In the genomic region with DNA sequence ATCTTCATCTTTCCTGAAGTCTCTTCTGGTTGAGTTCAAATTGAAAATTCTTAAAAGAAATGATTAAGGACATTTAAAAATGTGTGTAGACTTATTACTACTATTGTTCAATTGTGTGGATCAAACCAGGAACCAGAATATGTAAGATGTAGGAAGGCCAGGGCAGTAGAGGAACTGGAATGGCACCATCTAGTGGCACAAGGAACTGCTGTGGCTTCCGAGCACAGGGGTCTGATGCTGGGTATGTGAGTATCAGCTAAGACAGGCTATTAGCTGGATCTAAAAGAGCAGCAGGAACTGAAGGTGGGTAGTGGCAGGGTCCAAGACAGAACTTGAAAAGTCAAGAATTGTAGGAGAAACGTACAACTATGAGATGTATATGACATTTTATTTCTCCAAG, we compare ENCODE assay signal across 8 cellular contexts.
A peak's percentile ranks its signal among the peaks of the same experiment; 100 is the strongest.
DNase-seq lines count a peak whose midpoint lies in the region; ATAC-seq and TF ChIP-seq lines count a peak whose summit lies in the region.

No MANE protein-coding gene starts in this region.

- no peaks in the 10 kb centered on the region for H3K79me1 ChIP-seq in mesenchymal stem cell (replicated peaks; ENCODE audit: low read length, poor library complexity, severe bottlenecking)

- no peak overlapping the region for H2AK5ac ChIP-seq in mesenchymal stem cell (ENCODE audit: low read length, severe bottlenecking)

- H3K36me3 Mint-ChIP-seq in activated CD4-positive, alpha-beta T cell treated with anti-CD3 and anti-CD28 coated beads for 36 hours (ENCODE audit: low read depth), result no peaks in the 10 kb centered on the region

- H3K36me3 ChIP-seq in mesenchymal stem cell (ENCODE audit: control insufficient read depth in 1 of 2, insufficient read depth in 2 of 2, low read depth in 1 of 2, low read length in 2 of 2), result no peaks in the 10 kb centered on the region

- H3K4me3 ChIP-seq in fibroblast of the aortic adventitia (ENCODE audit: low read depth, low read length), result no peak overlapping the region
- H3K4me3 ChIP-seq in mesenchymal stem cell (ENCODE audit: insufficient read depth in 1 of 2, low read depth in 1 of 2, low read length in 2 of 2), result no peak overlapping the region

- H3K27me3 ChIP-seq in mesenchymal stem cell (ENCODE audit: control insufficient read depth in 1 of 2, insufficient read depth in 1 of 2, low read length in 2 of 2), result no peaks in the 10 kb centered on the region

- no peak overlapping the region for H3K14ac ChIP-seq in mesenchymal stem cell (ENCODE audit: low read length in 2 of 2)

- H3K9me3 Mint-ChIP-seq in activated CD4-positive, alpha-beta T cell treated with anti-CD3 and anti-CD28 coated beads for 36 hours (ENCODE audit: low read depth), result no peaks in the 10 kb centered on the region

- no peak overlapping the region for H3K23ac ChIP-seq in mesenchymal stem cell (ENCODE audit: low read length in 2 of 2)

- no peak overlapping the region for H3K9ac ChIP-seq in mesenchymal stem cell (ENCODE audit: low read length)

- no peak overlapping the region for H3K4ac ChIP-seq in mesenchymal stem cell (ENCODE audit: low read depth in 1 of 2, low read length in 2 of 2)

- no peak overlapping the region for H3K18ac ChIP-seq in mesenchymal stem cell (ENCODE audit: low read depth in 1 of 2, low read length in 2 of 2)

- intact Hi-C loops in activated CD4-positive, alpha-beta T cell treated with anti-CD3 and anti-CD28 coated beads for 36 hours (cut with DNase I, micrococcal nuclease), result loop anchor here in 1 of 2 experiments (5.0 kb wide), 1 partner anchor 535 kb away; no protein-coding TSS in a partner anchor

- no peak overlapping the region for H4K8ac ChIP-seq in mesenchymal stem cell (ENCODE audit: low read length)

- H3K4me2 ChIP-seq in mesenchymal stem cell (ENCODE audit: low read length, poor library complexity, severe bottlenecking), result no peak overlapping the region

- peaks cover 2% of the 10 kb centered on the region for H3K27me3 Mint-ChIP-seq in activated CD4-positive, alpha-beta T cell treated with anti-CD3 and anti-CD28 coated beads for 36 hours

- H2BK120ac ChIP-seq in mesenchymal stem cell (ENCODE audit: low read depth, low read length), result no peak overlapping the region

- H2BK15ac ChIP-seq in mesenchymal stem cell (ENCODE audit: low read depth, poor library complexity, severe bottlenecking), result no peak overlapping the region

- no peaks in the 10 kb centered on the region for H3K4me1 ChIP-seq in mesenchymal stem cell (ENCODE audit: control insufficient read depth, insufficient read depth, low read depth, low read length)

- no peak for ATAC-seq in activated CD4-positive, alpha-beta T cell treated with anti-CD3 and anti-CD28 coated beads for 36 hours
- ATAC-seq in HG02938 (IDR thresholded peaks at IDR 0.05; ENCODE audit: unreplicated experiment), result peak; percentile 83
- ATAC-seq in GM21515 (IDR thresholded peaks at IDR 0.05; ENCODE audit: unreplicated experiment), result no peak

- no peaks in the 10 kb centered on the region for H3K9me3 ChIP-seq in mesenchymal stem cell (ENCODE audit: control insufficient read depth, low read length)

- no peak overlapping the region for H4K91ac ChIP-seq in mesenchymal stem cell (ENCODE audit: low read length)

- POLR2A ChIA-PET in activated CD4-positive, alpha-beta T cell treated with anti-CD3 and anti-CD28 coated beads for 36 hours (lab: Charles Lee), result no interaction called here

- H2AFZ ChIP-seq in mesenchymal stem cell (ENCODE audit: low read depth, low read length), result no peak overlapping the region

- WGBS in mesenchymal stem cell, result 78% methylated on average over 2 of the region's 2 CpGs

- no peaks in the 10 kb centered on the region for H3K4me1 Mint-ChIP-seq in activated CD4-positive, alpha-beta T cell treated with anti-CD3 and anti-CD28 coated beads for 36 hours

- H3K4me3 Mint-ChIP-seq in activated CD4-positive, alpha-beta T cell treated with anti-CD3 and anti-CD28 coated beads for 36 hours, result no peak overlapping the region

- peak; percentile 16 for DNase-seq in activated CD4-positive, alpha-beta T cell treated with anti-CD3 and anti-CD28 coated beads for 36 hours
- DNase-seq in activated CD4-positive, alpha-beta T cell treated with anti-CD3 and anti-CD28 coated beads, Interleukin-2, amount 50 U/mL, for 1 hour, result no peak
- peak; percentile 56 for DNase-seq in NOMO-1 treated with dmso at 0.1 percent for 144 hours (lab: John Stamatoyannopoulos, UW; ENCODE audit: unreplicated experiment)
- DNase-seq in fibroblast of the aortic adventitia (ENCODE audit: low read depth), result no peak
- DNase-seq in mesenchymal stem cell, result no peak
- no peak for DNase-seq in 8988T

- no peak overlapping the region for H3K27ac Mint-ChIP-seq in activated CD4-positive, alpha-beta T cell treated with anti-CD3 and anti-CD28 coated beads for 36 hours

- no peak overlapping the region for H3K27ac ChIP-seq in mesenchymal stem cell (ENCODE audit: low read length, poor library complexity, severe bottlenecking)

- peak; percentile 45 for TF ChIP-seq CTCF in fibroblast of the aortic adventitia (IDR thresholded peaks at IDR 0.05; ENCODE audit: insufficient read depth, low read length)

- H2BK5ac ChIP-seq in mesenchymal stem cell (ENCODE audit: low read depth, low read length, poor library complexity, severe bottlenecking), result no peak overlapping the region

- CTCF ChIA-PET in activated CD4-positive, alpha-beta T cell treated with anti-CD3 and anti-CD28 coated beads for 36 hours (lab: Charles Lee), result interaction anchor here (2.0 kb wide), 1 partner anchor 12 kb away, joined by 21 read pairs; no protein-coding TSS in a partner anchor

- no peak overlapping the region for H2BK12ac ChIP-seq in mesenchymal stem cell (ENCODE audit: low read length in 2 of 2)

Comparison
In these comparisons a context has a peak if more than half of its experiments do, and no peak if none do; other contexts are left out.
1. DNase-seq: peak in activated CD4-positive, alpha-beta T cell treated with anti-CD3 and anti-CD28 coated beads for 36 hours (single experiment) and NOMO-1 treated with dmso at 0.1 percent for 144 hours (single experiment); none in activated CD4-positive, alpha-beta T cell treated with anti-CD3 and anti-CD28 coated beads, Interleukin-2, amount 50 U/mL, for 1 hour (single experiment), fibroblast of the aortic adventitia (single experiment), mesenchymal stem cell (single experiment) and 8988T (single experiment).